ENCODE assay signal across 6 cellular contexts in the genomic region with DNA sequence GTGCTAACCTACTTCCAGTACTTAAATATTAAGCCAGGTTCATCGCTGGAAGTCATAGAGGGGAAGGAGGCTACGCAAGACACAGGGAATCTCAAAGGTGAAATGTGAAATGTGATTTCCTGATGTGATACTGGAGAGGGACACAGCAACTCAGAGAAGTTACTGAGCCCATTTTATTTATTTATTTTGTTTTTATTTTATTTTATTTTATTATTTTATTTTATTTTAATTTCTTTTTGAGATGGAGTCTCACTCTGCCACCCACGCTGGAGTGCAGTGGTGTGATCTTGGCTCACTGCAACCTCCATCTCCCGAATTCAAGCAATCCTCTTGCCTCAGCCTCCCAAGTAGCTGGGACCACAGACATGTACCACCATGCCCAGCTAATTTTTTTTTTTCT. TPM values are rescaled to one million over a fixed set of nuclear protein-coding genes. Genes with fewer than 3 reads are reported as not detected.
"Had no signal": no experiment of that assay in that cellular context is flagged by ENCODE, and none has a peak within 500 bp of the region (broad histone marks: within the 10 kb centered on the region; RNA-seq: fewer than 3 reads in every experiment).

No MANE protein-coding gene starts in this region.

- H3K27ac Mint-ChIP-seq: GM23338, H9, IgD-negative memory B cell had no signal

- ATAC-seq: GM23338 had no signal

- H3K36me3 Mint-ChIP-seq: IgD-negative memory B cell had no signal

- H3K4me3 Mint-ChIP-seq: GM23338, H9, IgD-negative memory B cell had no signal

- H3K9me3 Mint-ChIP-seq: GM23338, H9 had no signal

- H3K4me1 Mint-ChIP-seq: GM23338, H9 had no signal

- DNase-seq: H9, HCEC 1CT had no signal

- H3K4me2 ChIP-seq: GM23338 had no signal

- H3K4me3 ChIP-seq: GM23338 had no signal

RNA-seq across cellular contexts. Expression of gene CLRN2, which starts 19.7 kb away (rescaled TPM):
- total RNA-seq: GM23338, H1, H9, HT-29 had no signal
